ENCODE assay signal across 9 cellular contexts in the genomic region with DNA sequence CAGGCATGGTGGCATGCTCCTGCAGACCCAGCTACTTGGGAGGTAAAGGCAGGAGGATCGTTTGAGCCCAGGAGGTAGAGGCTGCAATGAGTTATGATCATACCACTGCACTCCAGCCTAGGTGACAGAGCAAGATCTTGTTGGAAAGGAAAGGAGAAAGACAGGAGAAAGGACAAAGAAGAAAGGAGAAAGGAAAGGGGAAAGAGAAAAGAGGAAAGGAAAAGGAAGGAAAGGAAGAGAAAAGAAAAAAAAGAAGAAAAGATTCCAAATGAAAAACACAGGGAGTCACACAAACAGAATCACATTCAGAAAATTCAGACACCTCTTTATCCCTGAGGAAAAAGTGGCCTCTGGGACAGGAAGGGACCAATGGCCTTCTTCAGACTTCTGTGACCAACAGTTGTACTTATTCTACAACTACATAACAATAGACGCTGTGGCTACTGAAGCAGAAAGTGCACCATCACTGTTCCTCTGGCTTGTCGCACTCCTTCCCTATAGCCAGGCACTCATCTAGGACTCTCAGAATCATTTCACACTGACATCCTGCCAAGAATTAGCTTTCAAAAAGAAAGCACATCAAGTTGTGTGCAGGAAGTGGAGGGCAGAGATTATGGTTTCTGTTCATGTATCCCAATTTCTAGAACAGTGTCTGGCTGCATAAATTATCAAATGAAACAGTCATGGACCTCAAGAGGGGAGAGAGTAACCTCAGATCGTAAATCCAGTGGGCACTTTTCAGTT. TPM values are rescaled to one million over a fixed set of nuclear protein-coding genes. Genes with fewer than 3 reads are reported as not detected.
DNase-seq lines count a peak whose midpoint lies in the region; ATAC-seq and TF ChIP-seq lines count a peak whose summit lies in the region.
"Had no signal": no experiment of that assay in that cellular context is flagged by ENCODE, and none has a peak within 500 bp of the region (broad histone marks: within the 10 kb centered on the region; RNA-seq: fewer than 3 reads in every experiment).

No MANE protein-coding gene starts in this region.

- peaks cover 9% of the 10 kb centered on the region for H3K36me3 Mint-ChIP-seq in activated naive CD8-positive, alpha-beta T cell

- H3K27ac ChIP-seq in ovary = no peak overlapping the region
- H3K27ac ChIP-seq in thyroid gland = peak overlapping the region in 1 of 3 donors; percentile 14

- no peak for TF ChIP-seq EP300 in ovary (IDR thresholded peaks at IDR 0.05)

- intact Hi-C loops in ovary (cut with DNase I) (no loop called here), thyroid gland (cut with DNase I) (no loop called here)

- H3K27me3 Mint-ChIP-seq in activated naive CD8-positive, alpha-beta T cell = no peaks in the 10 kb centered on the region

- 65 to 73% (median 66%) methylated on average over 4 of the region's 4 CpGs for WGBS in ovary, 3 donors
- WGBS in thyroid gland, 2 donors = 43 to 45% methylated on average over 4 of the region's 4 CpGs

- TF ChIP-seq CTCF in ovary (IDR thresholded peaks at IDR 0.05) = no peak
- no peak for TF ChIP-seq CTCF in thyroid gland (IDR thresholded peaks at IDR 0.05)

- no peak overlapping the region for H3K4me3 Mint-ChIP-seq in activated naive CD8-positive, alpha-beta T cell

- no peaks in the 10 kb centered on the region for H3K27me3 ChIP-seq in ovary
- H3K27me3 ChIP-seq in thyroid gland = no peaks in the 10 kb centered on the region

- H3K27ac Mint-ChIP-seq in activated naive CD8-positive, alpha-beta T cell = peak overlapping the region; percentile 83

- H3K4me1 Mint-ChIP-seq in activated naive CD8-positive, alpha-beta T cell (ENCODE audit: low read depth) = peaks cover 77% of the 10 kb centered on the region

- no peak overlapping the region for H3K4me3 ChIP-seq in ovary
- no peak overlapping the region for H3K4me3 ChIP-seq in thyroid gland (replicated peaks in 1 of 3)

- no peak for TF ChIP-seq POLR2A in ovary (IDR thresholded peaks at IDR 0.05)
- no peak for TF ChIP-seq POLR2A in thyroid gland (IDR thresholded peaks at IDR 0.05)

- no peaks in the 10 kb centered on the region for H3K9me3 Mint-ChIP-seq in activated naive CD8-positive, alpha-beta T cell (ENCODE audit: low read depth)

- DNase-seq in CD1c-positive myeloid dendritic cell (ENCODE audit: extremely low spot score) = peak; percentile 28
- DNase-seq in ovary = no peak
- DNase-seq in thyroid gland = no peak
- DNase-seq in NCI-H2081 (lab: John Stamatoyannopoulos, UW) = no peak
- DNase-seq in glomerular visceral epithelial cell (ENCODE audit: extremely low spot score) = no peak
- DNase-seq: caudate nucleus had no signal

- no peaks in the 10 kb centered on the region for H3K9me3 ChIP-seq in ovary
- no peaks in the 10 kb centered on the region for H3K9me3 ChIP-seq in thyroid gland

- H3K36me3 ChIP-seq in ovary (no peaks in the 10 kb centered on the region), thyroid gland (no peaks in the 10 kb centered on the region)

- ATAC-seq in GM18870 (IDR thresholded peaks at IDR 0.05; ENCODE audit: unreplicated experiment) (peak; percentile 56), HG03064 (IDR thresholded peaks at IDR 0.05; ENCODE audit: low read depth, unreplicated experiment) (peak; percentile 63)

- H3K4me1 ChIP-seq in ovary (ENCODE audit: insufficient read depth) (peaks cover 4% of the 10 kb centered on the region), thyroid gland (peaks cover 9 to 24% of the 10 kb centered on the region in 2 donors)

RNA-seq across cellular contexts. Expression of a gene that starts 5.9 kb away (rescaled TPM):
- total RNA-seq in ovary (10 to 100 TPM; 12.2 to 18.0 (median 13.7) TPM), thyroid gland (10 to 100 TPM; 25.1 to 34.1 (median 28.5) TPM)
- 10 to 100 TPM in 1 of 2 donors, 1 to 10 TPM in 1; 7.3 to 13.9 TPM for polyA plus RNA-seq in ovary

RNA-seq across cellular contexts. Expression of a gene that starts 20.1 kb away (rescaled TPM):
- total RNA-seq in ovary = 10 to 100 TPM; 38.3 to 57.0 (median 44.6) TPM
- 10 to 100 TPM; 15.3 to 21.8 TPM for polyA plus RNA-seq in ovary
- 100 to 1,000 TPM in 1 of 4 donors, 10 to 100 TPM in 3; 54.7 to 112 (median 83.5) TPM for total RNA-seq in thyroid gland
